Comparison of ENCODE assay signal across 8 cellular contexts in the genomic region with DNA sequence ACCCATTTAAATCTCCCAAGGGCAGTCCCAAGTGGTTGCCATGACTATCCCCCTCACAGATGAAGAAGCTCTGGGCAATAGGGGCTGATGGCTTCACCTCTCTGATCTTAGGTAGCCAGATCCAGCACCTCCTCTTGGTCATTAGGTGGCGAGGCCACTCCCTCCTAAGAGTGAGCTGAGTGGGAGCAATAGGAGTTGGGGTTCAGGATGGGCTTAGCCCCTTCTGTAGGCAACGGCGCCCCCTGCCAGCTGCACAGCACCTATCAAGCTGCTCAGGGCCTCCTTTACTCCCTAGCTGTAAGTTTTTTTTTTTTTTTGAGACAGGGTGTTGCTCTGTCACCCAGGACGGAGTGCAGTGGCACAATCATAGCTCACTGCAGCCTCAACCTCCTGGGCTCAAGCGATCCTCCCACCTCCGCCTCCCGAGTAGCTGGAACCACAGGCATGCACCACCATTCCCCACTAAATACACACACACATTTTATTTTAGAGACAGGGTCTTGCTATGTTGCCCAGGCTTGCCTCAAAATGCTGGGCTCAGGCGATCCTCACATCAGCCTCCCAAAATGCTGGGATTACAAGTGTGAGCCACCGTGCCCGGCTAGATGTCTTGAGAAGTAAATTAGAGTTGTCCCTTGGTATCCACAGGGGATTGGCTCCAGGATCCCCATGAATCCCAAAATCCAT. TPM values are rescaled to one million over a fixed set of nuclear protein-coding genes. Genes with fewer than 3 reads are reported as not detected.
DNase-seq lines count a peak whose midpoint lies in the region; ATAC-seq and TF ChIP-seq lines count a peak whose summit lies in the region.

No MANE protein-coding gene starts in this region.

- peaks cover 41% of the 10 kb centered on the region for H3K36me3 Mint-ChIP-seq in Calu3 (ENCODE audit: insufficient read depth, unreplicated experiment)
- H3K36me3 Mint-ChIP-seq in activated naive CD4-positive, alpha-beta T cell treated with anti-CD3 and anti-CD28 coated beads, Interleukin-2, amount 10 ng/mL, durations not matched to agents 7 days and 5 days = peaks cover 22% of the 10 kb centered on the region

- dilution Hi-C loops in IMR-90 (cut with HindIII; ENCODE audit: low sequenced_read_pairs, unreplicated experiment) = no loop called here

- peak overlapping the region; percentile 15; the same call in 1 of the 2 replicates for H4K91ac ChIP-seq in IMR-90 (ENCODE audit: insufficient read depth, low read depth, low read length)

- no peak overlapping the region for H3K56ac ChIP-seq in IMR-90 (ENCODE audit: extremely low read depth, insufficient read depth, low read length)

- H3K4me2 ChIP-seq in IMR-90 (ENCODE audit: low read depth, low read length) = no peak overlapping the region

- in situ Hi-C loops in IMR-90 (cut with MboI; ENCODE audit: low sequenced_read_pairs) = no loop called here

- H3K18ac ChIP-seq in IMR-90 (ENCODE audit: low read depth, low read length) = no peak overlapping the region

- CTCF ChIA-PET in Calu3 (lab: Charles Lee) = interaction anchor here (0.6 to 4.1 kb wide), 6 partner anchors 10 to 61 kb away, joined by 3 to 23 read pairs (median 3); partner anchors contain the start of gene CDH16
- CTCF ChIA-PET in IMR-90 (lab: Yijun Ruan, JAX) = interaction anchor here (0.6 to 1.7 kb wide), 12 partner anchors 10 to 666 kb away, joined by 3 to 20 read pairs (median 3); partner anchors contain the start of genes CDH16 and NAE1
- CTCF ChIA-PET in activated naive CD4-positive, alpha-beta T cell treated with anti-CD3 and anti-CD28 coated beads, Interleukin-2, amount 10 ng/mL, durations not matched to agents 7 days and 5 days (lab: Charles Lee) = interaction anchor here (0.7 to 7.1 kb wide), 19 partner anchors 10 to 321 kb away, joined by 3 to 135 read pairs (median 5); partner anchors contain the start of genes CDH16, NAE1 and PDP2

- no peaks in the 10 kb centered on the region for H3K9me3 Mint-ChIP-seq in Calu3 (ENCODE audit: low read depth, unreplicated experiment)
- H3K9me3 Mint-ChIP-seq in activated naive CD4-positive, alpha-beta T cell treated with anti-CD3 and anti-CD28 coated beads, Interleukin-2, amount 10 ng/mL, durations not matched to agents 7 days and 5 days = no peaks in the 10 kb centered on the region

- no peak overlapping the region for H3K4me3 Mint-ChIP-seq in Calu3 (ENCODE audit: low read depth, unreplicated experiment)
- no peak overlapping the region for H3K4me3 Mint-ChIP-seq in activated naive CD4-positive, alpha-beta T cell treated with anti-CD3 and anti-CD28 coated beads, Interleukin-2, amount 10 ng/mL, durations not matched to agents 7 days and 5 days

- intact Hi-C loops in Calu3 (cut with micrococcal nuclease; ENCODE audit: unreplicated experiment) = loop anchor here (2.0 kb wide), 1 partner anchor 34 kb away; no protein-coding TSS in a partner anchor
- intact Hi-C loops in IMR-90 (cut with micrococcal nuclease) = no loop called here

- peaks cover 64% of the 10 kb centered on the region for H3K4me1 Mint-ChIP-seq in Calu3 (ENCODE audit: low read depth, unreplicated experiment)
- H3K4me1 Mint-ChIP-seq in activated naive CD4-positive, alpha-beta T cell treated with anti-CD3 and anti-CD28 coated beads, Interleukin-2, amount 10 ng/mL, durations not matched to agents 7 days and 5 days = peaks cover 39% of the 10 kb centered on the region

- H3K4ac ChIP-seq in IMR-90 (ENCODE audit: low read depth, low read length) = peak overlapping the region; percentile 45; the same call in 1 of the 2 replicates

- H2AK9ac ChIP-seq in IMR-90 (replicated peaks; ENCODE audit: low read depth, low read length, poor library complexity) = no peak overlapping the region

- POLR2A ChIA-PET in IMR-90 (lab: Charles Lee; ENCODE audit: unreplicated experiment) = interaction anchor here (0.6 to 1.3 kb wide), 2 partner anchors 34 to 315 kb away, joined by 3 to 4 read pairs; no protein-coding TSS in a partner anchor

- peaks cover 19% of the 10 kb centered on the region for H4K20me1 ChIP-seq in IMR-90 (ENCODE audit: insufficient read depth, low read length)

- H3K4me3 ChIP-seq in IMR-90 (ENCODE audit: insufficient read depth, low read depth, low read length) = no peak overlapping the region

- WGBS in IMR-90 (ENCODE audit: extremely low coverage in 2 of 2, insufficient read length in 1 of 2), 2 experiments = 75% methylated on average over 2 of the region's 10 CpGs; no CpG with 5 or more reads in 1 of the 2 experiments

- H3K9ac ChIP-seq in IMR-90 (ENCODE audit: low read depth, low read length) = no peak overlapping the region

- H3K9me1 ChIP-seq in IMR-90 (ENCODE audit: insufficient read depth, low read length) = peaks cover 36% of the 10 kb centered on the region

- no peak overlapping the region for H3K14ac ChIP-seq in IMR-90 (replicated peaks; ENCODE audit: low read depth, low read length)

- H3K4me1 ChIP-seq in IMR-90 (ENCODE audit: control insufficient read depth, insufficient read depth, low read length) = peaks cover 28% of the 10 kb centered on the region

- H3K27ac ChIP-seq in IMR-90 (ENCODE audit: insufficient read depth, low read length) = no peak overlapping the region

- H2BK120ac ChIP-seq in IMR-90 (ENCODE audit: low read depth, low read length) = peak overlapping the region; percentile 65; the same call in 1 of the 2 replicates

- peaks cover 26% of the 10 kb centered on the region for H3K27me3 Mint-ChIP-seq in Calu3 (ENCODE audit: unreplicated experiment)
- H3K27me3 Mint-ChIP-seq in activated naive CD4-positive, alpha-beta T cell treated with anti-CD3 and anti-CD28 coated beads, Interleukin-2, amount 10 ng/mL, durations not matched to agents 7 days and 5 days = peaks cover 39% of the 10 kb centered on the region

- no peak overlapping the region; the same call in 1 of the 2 replicates for H4K5ac ChIP-seq in IMR-90 (ENCODE audit: low read depth, low read length)

- H4K8ac ChIP-seq in IMR-90 (ENCODE audit: low read depth in 2 of 2, low read length in 2 of 2) = peak overlapping the region in 1 of 2 experiments; percentile 44; a peak in 1 of 4 replicates

- peak overlapping the region; percentile 72 for H2BK5ac ChIP-seq in IMR-90 (ENCODE audit: low read depth, low read length, poor library complexity, severe bottlenecking)

- no peak for TF ChIP-seq POLR2A in IMR-90 (IDR thresholded peaks at IDR 0.05; ENCODE audit: low read depth, low read length)

- no peaks in the 10 kb centered on the region for H3K9me3 ChIP-seq in IMR-90 (ENCODE audit: control insufficient read depth, insufficient read depth, low read length)

- peak overlapping the region; percentile 15 for H2AFZ ChIP-seq in IMR-90 (replicated peaks; ENCODE audit: low read length, poor library complexity)

- no TSS peak for BruUV-seq in Calu3 (replicated peaks; lab: Mats Ljungman, UMichigan)
- no TSS peak for BruUV-seq in IMR-90 (replicated peaks; lab: Mats Ljungman, UMichigan)

- H3K23ac ChIP-seq in IMR-90 (ENCODE audit: low read depth, low read length) = no peak overlapping the region

- H3K27ac Mint-ChIP-seq in Calu3 (ENCODE audit: unreplicated experiment) = no peak overlapping the region
- H3K27ac Mint-ChIP-seq in activated naive CD4-positive, alpha-beta T cell treated with anti-CD3 and anti-CD28 coated beads, Interleukin-2, amount 10 ng/mL, durations not matched to agents 7 days and 5 days = peak overlapping the region; percentile 45

- ATAC-seq in IMR-90 (ENCODE audit: low read depth) (peak; percentile 13; the same call in 1 of the 2 replicates), HG03280 (IDR thresholded peaks at IDR 0.05; ENCODE audit: unreplicated experiment) (no peak), GM21786 (IDR thresholded peaks at IDR 0.05; ENCODE audit: unreplicated experiment) (no peak), GM18861 (IDR thresholded peaks at IDR 0.05; ENCODE audit: unreplicated experiment) (no peak), GM21447 (IDR thresholded peaks at IDR 0.05; ENCODE audit: unreplicated experiment) (no peak)

- peaks cover 6% of the 10 kb centered on the region; the same call in 1 of the 2 replicates for H3K27me3 ChIP-seq in IMR-90 (ENCODE audit: control insufficient read depth, insufficient read depth, low read length)

- H2BK20ac ChIP-seq in IMR-90 (ENCODE audit: low read depth, low read length) = peak overlapping the region; percentile 80; the same call in 1 of the 2 replicates

- H2BK15ac ChIP-seq in IMR-90 (ENCODE audit: low read depth, low read length) = peak overlapping the region; percentile 23; the same call in 1 of the 3 replicates

- peak; percentile 59 for TF ChIP-seq RAD21 in IMR-90 (IDR thresholded peaks at IDR 0.05; ENCODE audit: low read length)

- peak overlapping the region; percentile 87; the same call in 1 of the 2 replicates for H2AK5ac ChIP-seq in IMR-90 (ENCODE audit: low read depth, low read length)

- peaks cover 11 to 21% of the 10 kb centered on the region in 2 experiments for H3K79me1 ChIP-seq in IMR-90 (ENCODE audit: low read depth in 1 of 2, low read length in 2 of 2)

- DNase-seq in Calu3 (peak; percentile 49), IMR-90 (peak; percentile 35), left kidney (ENCODE audit: low read depth, low spot score) (peak; percentile 26)
- peak; percentile 66 for DNase-seq in activated naive CD4-positive, alpha-beta T cell treated with anti-CD3 and anti-CD28 coated beads, Interleukin-2, amount 10 ng/mL, durations not matched to agents 7 days and 5 days

- TF ChIP-seq CTCF in Calu3 (IDR thresholded peaks at IDR 0.05; ENCODE audit: unreplicated experiment) (peak; percentile 23), IMR-90 (conservative IDR thresholded peaks at IDR 0.05; ENCODE audit: low read depth, low read length) (peak; percentile 51)

- H3K36me3 ChIP-seq in IMR-90 (ENCODE audit: control insufficient read depth, insufficient read depth, low read length) = peaks cover 8% of the 10 kb centered on the region

RNA-seq across cellular contexts. Expression of gene RRAD, which starts 3.5 kb away (rescaled TPM):
- 1.3 and 2.2 TPM in 2 replicates for total RNA-seq in Calu3 (2022)
- total RNA-seq in IMR-90 (2012; rRNA removed) = 1.3 and 1.4 TPM in 2 replicates
- 2.1 and 2.9 TPM in 2 replicates for polyA plus RNA-seq in IMR-90 (2012; rRNA removed)
- 1.3 and 11.2 TPM in 2 replicates for polyA plus RNA-seq in IMR-90 (2012; cell fraction: cytosol; rRNA removed)
- 25.0 and 37.4 TPM in 2 replicates for polyA plus RNA-seq in IMR-90 (2012; cell fraction: nucleus; rRNA removed; ENCODE audit: low replicate concordance)

RNA-seq across cellular contexts. Expression of gene CIAO2B, which starts 5.4 kb away (rescaled TPM):
- total RNA-seq in Calu3 (2022) = 121 and 126 TPM in 2 replicates
- total RNA-seq in IMR-90 (2012; rRNA removed) = 148 and 168 TPM in 2 replicates
- polyA plus RNA-seq in IMR-90 (2012; rRNA removed) = 234 and 283 TPM in 2 replicates
- 232 and 454 TPM in 2 replicates for polyA plus RNA-seq in IMR-90 (2012; cell fraction: cytosol; rRNA removed)
- 113 and 168 TPM in 2 replicates for polyA plus RNA-seq in IMR-90 (2012; cell fraction: nucleus; rRNA removed; ENCODE audit: low replicate concordance)

RNA-seq across cellular contexts. Expression of gene CES2, which starts 6.5 kb away (rescaled TPM):
- total RNA-seq in Calu3 (2022) = 58.7 and 61.1 TPM in 2 replicates
- total RNA-seq in IMR-90 (2012; rRNA removed) = 11.9 and 15.1 TPM in 2 replicates
- polyA plus RNA-seq in IMR-90 (2012; rRNA removed) = 23.2 and 24.2 TPM in 2 replicates
- polyA plus RNA-seq in IMR-90 (2012; cell fraction: cytosol; rRNA removed) = 15.5 and 21.1 TPM in 2 replicates
- 45.3 and 69.6 TPM in 2 replicates for polyA plus RNA-seq in IMR-90 (2012; cell fraction: nucleus; rRNA removed; ENCODE audit: low replicate concordance)

RNA-seq across cellular contexts. Expression of gene CDH16, which starts 10.2 kb away (rescaled TPM):
- total RNA-seq in Calu3 (2022) (not detected in 2 replicates), IMR-90 (2012; rRNA removed) (not detected in 2 replicates)
- not detected in 2 replicates for polyA plus RNA-seq in IMR-90 (2012; rRNA removed)
- polyA plus RNA-seq in IMR-90 (2012; cell fraction: cytosol; rRNA removed) = not detected in 2 replicates
- not detected in 2 replicates for polyA plus RNA-seq in IMR-90 (2012; cell fraction: nucleus; rRNA removed; ENCODE audit: low replicate concordance)

RNA-seq across cellular contexts. Expression of gene CES3, which starts 32.2 kb away (rescaled TPM):
- 0.64 and 2.5 TPM in 2 replicates for total RNA-seq in Calu3 (2022)
- under 0.01 TPM in 1 of 2 replicates, not detected in the other for total RNA-seq in IMR-90 (2012; rRNA removed)
- 0.03 and 0.06 TPM in 2 replicates for polyA plus RNA-seq in IMR-90 (2012; rRNA removed)
- polyA plus RNA-seq in IMR-90 (2012; cell fraction: cytosol; rRNA removed) = 0.03 TPM in 1 of 2 replicates, not detected in the other
- polyA plus RNA-seq in IMR-90 (2012; cell fraction: nucleus; rRNA removed; ENCODE audit: low replicate concordance) = 1.8 and 1.9 TPM in 2 replicates
